ENCODE assay signal across 8 cellular contexts in the genomic region with DNA sequence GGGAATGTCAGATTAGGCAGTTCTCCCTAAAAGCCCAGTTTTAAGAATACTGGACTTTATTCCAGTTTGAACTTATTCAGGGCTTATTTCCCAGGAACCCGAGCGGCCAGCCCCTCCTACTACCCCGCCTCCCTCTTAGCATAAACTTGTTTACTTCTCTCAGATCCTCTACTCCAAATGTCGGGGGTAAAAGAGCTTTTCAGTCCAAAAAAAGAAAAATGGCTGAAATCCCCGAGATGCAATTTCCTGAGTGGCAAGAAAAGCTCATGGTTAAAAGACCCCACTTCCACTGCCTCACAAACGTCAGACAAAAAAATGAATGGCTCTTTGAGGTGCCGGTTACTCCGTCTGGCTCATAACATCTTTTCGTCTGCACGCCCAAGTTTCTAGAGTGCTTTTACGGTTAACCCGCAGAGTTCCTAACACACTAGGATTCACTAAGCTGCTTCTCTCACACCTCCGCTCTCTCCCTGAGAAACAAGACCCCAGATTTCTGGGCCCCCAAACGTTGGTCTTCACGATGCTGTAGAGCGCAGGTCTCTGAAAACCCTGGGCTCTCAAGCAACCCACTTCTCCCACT. TPM values are rescaled to one million over a fixed set of nuclear protein-coding genes. Genes with fewer than 3 reads are reported as not detected.
DNase-seq lines count a peak whose midpoint lies in the region; ATAC-seq and TF ChIP-seq lines count a peak whose summit lies in the region.

No MANE protein-coding gene starts in this region.

- peak; percentile 16 for DNase-seq in GM19238 (ENCODE audit: insufficient read length, low spot score)
- peak; percentile 44 for DNase-seq in NCI-H748 (lab: John Stamatoyannopoulos, UW; ENCODE audit: unreplicated experiment)
- DNase-seq in body of pancreas, result peak in 3 of 4 donors; percentile 11 to 54 (median 22)
- peak; percentile 48 for DNase-seq in stimulated activated CD4-positive, alpha-beta T cell treated with anti-CD3 and anti-CD28 coated beads, Interleukin-15, amount 100 ng/mL, for 24 hours

- TF ChIP-seq CTCF in body of pancreas (IDR thresholded peaks at IDR 0.05), result no peak

- TF ChIP-seq POLR2A in body of pancreas (IDR thresholded peaks at IDR 0.05) (no peak), GM18505 (IDR thresholded peaks at IDR 0.05; ENCODE audit: borderline replicate concordance, extremely low read depth, insufficient read depth, insufficient read length) (no peak)

- 0 to 1% methylated on average over 16 of the region's 16 CpGs for WGBS in body of pancreas, 2 donors

- H3K9ac ChIP-seq in BLaER1, result peak overlapping the region; percentile 90
- H3K9ac ChIP-seq in iPS-20b (ENCODE audit: low read depth, low read length), result peak overlapping the region; percentile 99

- no peaks in the 10 kb centered on the region for H3K27me3 ChIP-seq in BLaER1
- H3K27me3 ChIP-seq in body of pancreas, result no peaks in the 10 kb centered on the region
- no peaks in the 10 kb centered on the region for H3K27me3 ChIP-seq in iPS-20b (ENCODE audit: insufficient read depth, low read length)

- intact Hi-C loops in body of pancreas (cut with DNase I), result no loop called here

- no peak for ATAC-seq in body of pancreas
- no peak for ATAC-seq in GM18505 (IDR thresholded peaks at IDR 0.05; ENCODE audit: unreplicated experiment)
- ATAC-seq in HG02885 (IDR thresholded peaks at IDR 0.05; ENCODE audit: poor library complexity, unreplicated experiment), result no peak

- H3K4me1 ChIP-seq in BLaER1 (peaks cover 32% of the 10 kb centered on the region), body of pancreas (peaks cover 21% of the 10 kb centered on the region), iPS-20b (ENCODE audit: insufficient read depth, low read length) (no peaks in the 10 kb centered on the region)

- H3K27ac ChIP-seq in BLaER1, result peak overlapping the region; percentile 89
- H3K27ac ChIP-seq in body of pancreas, result peak overlapping the region; percentile 65 to 86 (median 80)
- peak overlapping the region; percentile 89 for H3K27ac ChIP-seq in iPS-20b (ENCODE audit: low read length)

- peak overlapping the region; percentile 92 for H3K4me2 ChIP-seq in BLaER1

- peak overlapping the region; percentile 86 for H3K4me3 ChIP-seq in BLaER1
- peak overlapping the region; percentile 67 to 80 for H3K4me3 ChIP-seq in body of pancreas
- H3K4me3 ChIP-seq in iPS-20b (ENCODE audit: low read length), result peak overlapping the region; percentile 100

- H3K36me3 ChIP-seq in BLaER1 (peaks cover 64% of the 10 kb centered on the region), body of pancreas (replicated peaks in 1 of 2; ENCODE audit: insufficient read depth in 1 of 2, low read depth in 2 of 2) (peaks cover 0 to 5% of the 10 kb centered on the region in 2 donors), iPS-20b (ENCODE audit: insufficient read depth, low read depth, low read length) (peaks cover 56% of the 10 kb centered on the region)

- H4K20me1 ChIP-seq in BLaER1, result peaks cover 37% of the 10 kb centered on the region

- H3K9me3 ChIP-seq in BLaER1, result no peaks in the 10 kb centered on the region
- H3K9me3 ChIP-seq in body of pancreas, result no peaks in the 10 kb centered on the region
- no peaks in the 10 kb centered on the region for H3K9me3 ChIP-seq in iPS-20b (ENCODE audit: insufficient read depth, low read depth, low read length)

RNA-seq across cellular contexts. Expression of a gene that starts 0.4 kb away (rescaled TPM):
- total RNA-seq in body of pancreas, result 10 to 100 TPM; 44.9 to 52.1 TPM

RNA-seq across cellular contexts. Expression of a gene that starts 0.9 kb away (rescaled TPM):
- under 1 TPM in 1 of 2 donors, not detected in 1; 0.26 TPM for total RNA-seq in body of pancreas

RNA-seq across cellular contexts. Expression of a gene that starts 35.1 kb away (rescaled TPM):
- total RNA-seq in body of pancreas, result 10 to 100 TPM in 1 of 2 donors, 1 to 10 TPM in 1; 6.6 to 16.6 TPM

RNA-seq across cellular contexts. Expression of a gene that starts 38.8 kb away (rescaled TPM):
- total RNA-seq in body of pancreas, result 1 to 10 TPM in 1 of 2 donors, not detected in 1; 7.5 TPM
